8 cellular contexts compared by ENCODE assay signal in the genomic region with DNA sequence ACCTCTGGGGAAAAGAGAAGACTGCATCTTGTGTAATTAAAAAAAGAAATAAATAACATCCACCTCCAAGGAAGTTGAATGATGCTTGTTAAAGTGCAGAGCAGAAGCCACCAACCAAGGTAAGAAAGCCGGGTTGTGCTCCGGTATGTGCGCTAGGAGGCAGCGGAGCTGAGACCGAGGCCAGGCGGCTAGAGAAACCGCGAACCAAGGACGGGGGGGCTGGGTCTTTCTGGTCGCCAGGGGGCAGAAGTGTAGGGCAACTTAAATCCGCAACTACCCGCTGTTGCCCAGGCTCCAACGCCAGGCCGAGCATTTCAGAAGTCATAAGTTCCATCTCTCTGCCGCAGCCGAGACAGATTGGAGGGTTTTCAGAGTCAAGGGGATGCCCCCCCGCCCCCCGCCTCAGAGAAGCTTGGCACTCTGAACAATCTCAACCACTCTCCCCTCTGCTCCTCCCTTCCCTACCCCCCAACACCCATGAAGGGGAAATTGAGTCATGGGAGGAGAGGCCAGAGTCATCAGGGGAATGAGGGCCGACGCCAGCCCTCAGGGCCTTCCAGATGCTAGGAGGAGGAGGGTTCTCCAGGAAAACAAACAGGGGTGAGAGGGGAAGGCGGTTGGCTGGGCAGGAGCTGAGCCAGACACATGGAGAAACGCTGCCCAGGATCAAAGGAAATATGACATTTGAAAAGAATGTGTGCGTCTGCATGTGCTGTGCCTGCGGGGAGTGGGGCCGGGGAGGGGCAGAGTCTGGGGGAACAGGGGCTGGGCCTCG. TPM values are rescaled to one million over a fixed set of nuclear protein-coding genes. Genes with fewer than 3 reads are reported as not detected.
DNase-seq lines count a peak whose midpoint lies in the region; ATAC-seq and TF ChIP-seq lines count a peak whose summit lies in the region.

No MANE protein-coding gene starts in this region.

- DNase-seq in GM13976 (ENCODE audit: low spot score) (peak; percentile 70), HT-29 (ENCODE audit: low spot score) (peak; percentile 88), esophagus muscularis mucosa (ENCODE audit: extremely low spot score) (peak; percentile 96)
- peak; percentile 81 to 85 for DNase-seq in activated T-cell treated with anti-CD3 and anti-CD28 coated beads, Interleukin-2, amount 50 U/mL, for 48 hours
- DNase-seq in stimulated activated effector memory CD8-positive, alpha-beta T cell treated with anti-CD3 and anti-CD28 coated beads, Interleukin-12 subunit alpha, Interleukin-12 subunit beta, amount 100 ng/mL, for 72 hours (ENCODE audit: low spot score in 2 of 2), result peak; percentile 29 to 81

- peak overlapping the region; percentile 77 for H3K9ac ChIP-seq in OCI-LY1 (ENCODE audit: low read length)

- H3K9me3 Mint-ChIP-seq in stimulated activated effector memory CD8-positive, alpha-beta T cell treated with anti-CD3 and anti-CD28 coated beads, Interleukin-12 subunit alpha, Interleukin-12 subunit beta, amount 100 ng/mL, for 72 hours, result no peaks in the 10 kb centered on the region

- H3K79me2 ChIP-seq in OCI-LY1 (ENCODE audit: insufficient read depth, low read length), result no peaks in the 10 kb centered on the region

- H3K27ac ChIP-seq in OCI-LY1 (ENCODE audit: low read depth, low read length, poor library complexity, severe bottlenecking) (peak overlapping the region; percentile 93), esophagus muscularis mucosa (replicated peaks in 1 of 4) (peak overlapping the region; percentile 97 to 98 (median 98)), muscle layer of duodenum (ENCODE audit: low read length) (peak overlapping the region; percentile 95)

- H4K20me1 ChIP-seq in OCI-LY1 (ENCODE audit: insufficient read depth, low read length), result no peaks in the 10 kb centered on the region

- no peaks in the 10 kb centered on the region for H3K9me3 ChIP-seq in OCI-LY1 (ENCODE audit: low read length)
- H3K9me3 ChIP-seq in esophagus muscularis mucosa, result no peaks in the 10 kb centered on the region
- no peaks in the 10 kb centered on the region for H3K9me3 ChIP-seq in muscle layer of duodenum (ENCODE audit: control insufficient read depth in 1 of 2, low read length in 2 of 2)

- in situ Hi-C loops in GM13976 (cut with MboI; ENCODE audit: low sequenced_read_pairs, unreplicated experiment), result loop anchor here (10.0 kb wide), 1 partner anchor 69 kb away; no protein-coding TSS in a partner anchor

- no peaks in the 10 kb centered on the region for H3F3A ChIP-seq in OCI-LY1 (ENCODE audit: insufficient read depth, low read length)

- 2% methylated on average over 24 of the region's 26 CpGs for WGBS in esophagus muscularis mucosa

- H3K4me3 Mint-ChIP-seq in stimulated activated effector memory CD8-positive, alpha-beta T cell treated with anti-CD3 and anti-CD28 coated beads, Interleukin-12 subunit alpha, Interleukin-12 subunit beta, amount 100 ng/mL, for 72 hours, result peak overlapping the region; percentile 67

- intact Hi-C loops in esophagus muscularis mucosa (cut with DNase I), result loop anchor here (1.0 kb wide), 1 partner anchor 66 kb away; no protein-coding TSS in a partner anchor

- H3K36me3 ChIP-seq in OCI-LY1 (ENCODE audit: insufficient read depth, low read length) (no peaks in the 10 kb centered on the region), esophagus muscularis mucosa (peaks cover 0 to 6% (median 3%) of the 10 kb centered on the region in 4 donors), muscle layer of duodenum (ENCODE audit: control insufficient read depth in 1 of 2, insufficient read depth in 2 of 2, low read length in 2 of 2) (no peaks in the 10 kb centered on the region)

- peaks cover 38% of the 10 kb centered on the region for H3K4me1 ChIP-seq in OCI-LY1 (ENCODE audit: insufficient read depth, low read length, severe bottlenecking)
- H3K4me1 ChIP-seq in esophagus muscularis mucosa, result peaks cover 33 to 61% (median 58%) of the 10 kb centered on the region in 4 donors
- peaks cover 7 to 14% of the 10 kb centered on the region in 2 donors for H3K4me1 ChIP-seq in muscle layer of duodenum (ENCODE audit: control insufficient read depth in 1 of 2, insufficient read depth in 2 of 2, low read length in 2 of 2)

- H3K4me2 ChIP-seq in OCI-LY1 (ENCODE audit: low read length), result peak overlapping the region; percentile 89

- no peak for TF ChIP-seq POLR2A in esophagus muscularis mucosa (IDR thresholded peaks at IDR 0.05; ENCODE audit: low read depth)

- no peak overlapping the region for H2AFZ ChIP-seq in OCI-LY1 (ENCODE audit: low read length)

- peak; percentile 88 for TF ChIP-seq CTCF in GM13976 (IDR thresholded peaks at IDR 0.05; ENCODE audit: borderline replicate concordance, control extremely low read depth, extremely low read depth, insufficient read depth, missing control alignments)
- TF ChIP-seq CTCF in OCI-LY1 (IDR thresholded peaks at IDR 0.05; ENCODE audit: low read length), result peak; percentile 99
- peak; percentile 89 to 96 (median 91) for TF ChIP-seq CTCF in esophagus muscularis mucosa (IDR thresholded peaks at IDR 0.05)

- H3K36me3 Mint-ChIP-seq in stimulated activated effector memory CD8-positive, alpha-beta T cell treated with anti-CD3 and anti-CD28 coated beads, Interleukin-12 subunit alpha, Interleukin-12 subunit beta, amount 100 ng/mL, for 72 hours, result no peaks in the 10 kb centered on the region

- H3K4me3 ChIP-seq in OCI-LY1 (ENCODE audit: low read depth, low read length, poor library complexity, severe bottlenecking), result peak overlapping the region; percentile 68
- peak overlapping the region; percentile 80 to 81 (median 80) for H3K4me3 ChIP-seq in esophagus muscularis mucosa
- H3K4me3 ChIP-seq in muscle layer of duodenum (ENCODE audit: low read depth in 1 of 2, low read length in 2 of 2), result peak overlapping the region; percentile 71 to 79

- H3K9me2 ChIP-seq in OCI-LY1 (ENCODE audit: low read depth, low read length), result no peaks in the 10 kb centered on the region

- H3K4me1 Mint-ChIP-seq in stimulated activated effector memory CD8-positive, alpha-beta T cell treated with anti-CD3 and anti-CD28 coated beads, Interleukin-12 subunit alpha, Interleukin-12 subunit beta, amount 100 ng/mL, for 72 hours, result peaks cover 29% of the 10 kb centered on the region

- H3K27me3 ChIP-seq in OCI-LY1 (ENCODE audit: insufficient read depth, low read length) (no peaks in the 10 kb centered on the region), esophagus muscularis mucosa (no peaks in the 10 kb centered on the region), muscle layer of duodenum (ENCODE audit: low read depth, low read length) (no peaks in the 10 kb centered on the region)

- TF ChIP-seq EP300 in esophagus muscularis mucosa (IDR thresholded peaks at IDR 0.05), result no peak

- peak overlapping the region; percentile 75 for H3K27ac Mint-ChIP-seq in stimulated activated effector memory CD8-positive, alpha-beta T cell treated with anti-CD3 and anti-CD28 coated beads, Interleukin-12 subunit alpha, Interleukin-12 subunit beta, amount 100 ng/mL, for 72 hours

- peak; percentile 79 for ATAC-seq in stimulated activated effector memory CD8-positive, alpha-beta T cell treated with anti-CD3 and anti-CD28 coated beads, Interleukin-12 subunit alpha, Interleukin-12 subunit beta, amount 100 ng/mL, for 72 hours
- ATAC-seq in HG03342 (IDR thresholded peaks at IDR 0.05; ENCODE audit: unreplicated experiment), result no peak

RNA-seq across cellular contexts. Expression of gene NFATC4, which starts 2.2 kb away (rescaled TPM):
- total RNA-seq in HT-29 (2014; rRNA removed; shearing (Covaris generic)), result 2.9 and 4.3 TPM in 2 replicates
- 10 to 100 TPM; 38.8 to 65.2 (median 48.3) TPM for total RNA-seq in esophagus muscularis mucosa

RNA-seq across cellular contexts. Expression of gene RIPK3, which starts 26.0 kb away (rescaled TPM):
- 20.7 and 24.9 TPM in 2 replicates for total RNA-seq in HT-29 (2014; rRNA removed; shearing (Covaris generic))
- 1 to 10 TPM; 3.8 to 6.4 (median 6.1) TPM for total RNA-seq in esophagus muscularis mucosa

RNA-seq across cellular contexts. Expression of gene ADCY4, which starts 30.9 kb away (rescaled TPM):
- total RNA-seq in HT-29 (2014; rRNA removed; shearing (Covaris generic)), result 1.6 and 2.9 TPM in 2 replicates
- total RNA-seq in esophagus muscularis mucosa, result 10 to 100 TPM; 21.5 to 36.9 (median 27.9) TPM

RNA-seq across cellular contexts. Expression of gene NYNRIN, which starts 33.0 kb away (rescaled TPM):
- 21.3 and 25.1 TPM in 2 replicates for total RNA-seq in HT-29 (2014; rRNA removed; shearing (Covaris generic))
- 10 to 100 TPM in 3 of 4 donors, 1 to 10 TPM in 1; 8.0 to 21.2 (median 13.4) TPM for total RNA-seq in esophagus muscularis mucosa

RNA-seq across cellular contexts. Expression of gene LTB4R, which starts 54.5 kb away (rescaled TPM):
- total RNA-seq in HT-29 (2014; rRNA removed; shearing (Covaris generic)), result 9.8 and 10.6 TPM in 2 replicates
- total RNA-seq in esophagus muscularis mucosa, result 1 to 10 TPM in 3 of 4 donors, under 1 TPM in 1; 0.42 to 6.0 (median 2.9) TPM
